11 cellular contexts compared by ENCODE assay signal in the genomic region with DNA sequence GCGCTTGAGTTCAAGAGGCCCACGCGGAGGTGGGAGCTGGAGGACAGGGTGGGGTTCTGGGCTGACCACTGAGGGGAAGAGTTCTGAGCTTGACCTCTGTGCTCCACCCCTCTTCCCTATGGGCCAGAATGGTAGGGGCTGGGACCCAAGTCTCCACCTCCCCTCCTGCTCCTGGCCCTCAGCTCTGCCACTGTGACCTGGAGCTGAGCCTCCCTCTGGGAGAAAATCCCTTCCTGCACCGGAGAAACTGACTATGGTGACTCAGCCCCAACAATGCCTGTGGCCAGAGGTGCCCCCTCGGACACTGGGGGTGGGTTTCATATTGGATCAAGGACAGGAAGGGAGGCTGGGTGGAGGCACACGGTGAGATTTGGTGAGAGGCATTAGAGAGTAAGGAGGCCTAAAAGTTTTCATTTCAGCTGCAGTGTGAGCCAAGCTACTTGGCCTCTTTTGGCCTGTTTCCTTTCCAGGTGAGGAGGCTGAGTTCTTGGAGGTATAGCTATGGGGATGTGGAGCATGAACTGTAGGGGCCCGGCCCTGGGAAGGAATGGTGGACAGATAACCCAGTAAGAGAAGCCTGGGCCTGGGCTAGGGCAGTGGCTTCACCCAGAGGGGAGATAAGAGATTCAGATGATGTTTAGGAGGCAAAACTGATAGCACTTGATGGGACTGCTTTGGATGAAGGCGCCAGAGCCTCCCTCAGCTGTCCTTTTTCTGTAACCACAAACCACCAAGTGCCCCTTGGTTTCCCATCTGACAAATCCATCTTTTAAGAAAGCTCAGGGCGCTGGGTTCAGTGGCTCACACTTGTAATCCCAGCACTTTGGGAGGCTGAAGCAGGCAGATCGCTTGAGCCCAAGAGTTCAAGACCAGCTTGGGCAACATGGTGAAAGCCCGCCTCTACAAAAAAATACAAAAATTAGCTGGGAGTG. TPM values are rescaled to one million over a fixed set of nuclear protein-coding genes. Genes with fewer than 3 reads are reported as not detected.
A peak's percentile ranks its signal among the peaks of the same experiment; 100 is the strongest.
DNase-seq lines count a peak whose midpoint lies in the region; ATAC-seq and TF ChIP-seq lines count a peak whose summit lies in the region.
"Had no signal": no experiment of that assay in that cellular context is flagged by ENCODE, and none has a peak within 500 bp of the region (broad histone marks: within the 10 kb centered on the region; RNA-seq: fewer than 3 reads in every experiment).

No MANE protein-coding gene starts in this region.

- no peaks in the 10 kb centered on the region for H3K9me3 ChIP-seq in upper lobe of right lung

- no peaks in the 10 kb centered on the region for H3K27me3 ChIP-seq in upper lobe of right lung

- no peaks in the 10 kb centered on the region for H3K27me3 Mint-ChIP-seq in activated T-cell treated with anti-CD3 and anti-CD28 coated beads, Interleukin-2, amount 50 U/mL, for 72 hours (ENCODE audit: low read depth)
- no peaks in the 10 kb centered on the region for H3K27me3 Mint-ChIP-seq in activated T-helper 2 cell treated with anti-CD3 and anti-CD28 coated beads, Interferon-gamma antibody, Interleukin-2, Interleukin-4, amounts not matched to agents 10 μg/mL and 5 μg/mL and 100 μg/mL, durations not matched to agents 14 hours and 24 hours and 36 hours (ENCODE audit: low read depth)

- H3K27ac ChIP-seq in upper lobe of right lung = no peak overlapping the region

- no peak overlapping the region for H3K4me3 ChIP-seq in upper lobe of right lung

- H3K36me3 Mint-ChIP-seq in activated T-cell treated with anti-CD3 and anti-CD28 coated beads, Interleukin-2, amount 50 U/mL, for 72 hours (ENCODE audit: insufficient read depth in 2 of 2) = peaks cover 0 to 5% of the 10 kb centered on the region in 2 donors
- peaks cover 34% of the 10 kb centered on the region for H3K36me3 Mint-ChIP-seq in activated T-helper 2 cell treated with anti-CD3 and anti-CD28 coated beads, Interferon-gamma antibody, Interleukin-2, Interleukin-4, amounts not matched to agents 10 μg/mL and 5 μg/mL and 100 μg/mL, durations not matched to agents 14 hours and 24 hours and 36 hours (ENCODE audit: low read depth)

- intact Hi-C loops in activated T-helper 2 cell treated with anti-CD3 and anti-CD28 coated beads, Interferon-gamma antibody, Interleukin-2, Interleukin-4, amounts not matched to agents 10 μg/mL and 5 μg/mL and 100 μg/mL, durations not matched to agents 14 hours and 24 hours and 36 hours (cut with micrococcal nuclease) = loop anchor here (10.0 kb wide), 1 partner anchor 265 kb away; no protein-coding TSS in a partner anchor
- intact Hi-C loops in left ventricle myocardium superior (cut with micrococcal nuclease) (loop anchor here (10.0 kb wide), 1 partner anchor 265 kb away; no protein-coding TSS in a partner anchor), upper lobe of right lung (cut with DNase I) (no loop called here)

- no peak for TF ChIP-seq CTCF in upper lobe of right lung (IDR thresholded peaks at IDR 0.05)

- peak overlapping the region; percentile 0 for H3K27ac Mint-ChIP-seq in activated T-cell treated with anti-CD3 and anti-CD28 coated beads, Interleukin-2, amount 50 U/mL, for 72 hours
- H3K27ac Mint-ChIP-seq in activated T-helper 2 cell treated with anti-CD3 and anti-CD28 coated beads, Interferon-gamma antibody, Interleukin-2, Interleukin-4, amounts not matched to agents 10 μg/mL and 5 μg/mL and 100 μg/mL, durations not matched to agents 14 hours and 24 hours and 36 hours = peak overlapping the region; percentile 49
- H3K27ac Mint-ChIP-seq: T-helper 1 cell treated with Interleukin-12 subunit alpha and Interleukin-12 subunit beta and Interleukin-4 antibody, amounts not matched to agents 30 μg/mL and 1 μg/mL, for 36 hours had no signal

- peaks cover 7% of the 10 kb centered on the region for H3K36me3 ChIP-seq in upper lobe of right lung

- H3K4me3 Mint-ChIP-seq in activated T-cell treated with anti-CD3 and anti-CD28 coated beads, Interleukin-2, amount 50 U/mL, for 72 hours = no peak overlapping the region
- H3K4me3 Mint-ChIP-seq in activated T-helper 2 cell treated with anti-CD3 and anti-CD28 coated beads, Interferon-gamma antibody, Interleukin-2, Interleukin-4, amounts not matched to agents 10 μg/mL and 5 μg/mL and 100 μg/mL, durations not matched to agents 14 hours and 24 hours and 36 hours (ENCODE audit: low read depth) = no peak overlapping the region
- H3K4me3 Mint-ChIP-seq: T-helper 1 cell treated with Interleukin-12 subunit alpha and Interleukin-12 subunit beta and Interleukin-4 antibody, amounts not matched to agents 30 μg/mL and 1 μg/mL, for 36 hours had no signal

- no peaks in the 10 kb centered on the region for H3K4me1 Mint-ChIP-seq in activated T-cell treated with anti-CD3 and anti-CD28 coated beads, Interleukin-2, amount 50 U/mL, for 72 hours (ENCODE audit: low read depth)
- H3K4me1 Mint-ChIP-seq in activated T-helper 2 cell treated with anti-CD3 and anti-CD28 coated beads, Interferon-gamma antibody, Interleukin-2, Interleukin-4, amounts not matched to agents 10 μg/mL and 5 μg/mL and 100 μg/mL, durations not matched to agents 14 hours and 24 hours and 36 hours (ENCODE audit: low read depth) = peaks cover 3% of the 10 kb centered on the region

- ATAC-seq in activated T-cell treated with anti-CD3 and anti-CD28 coated beads, Interleukin-2, amount 50 U/mL, for 72 hours (replicated peaks in 1 of 2) = no peak
- peak; percentile 33 for ATAC-seq in left ventricle myocardium superior
- ATAC-seq in upper lobe of right lung = no peak
- ATAC-seq in left lobe of liver = no peak

- DNase-seq in activated T-cell treated with anti-CD3 and anti-CD28 coated beads, Interleukin-2, amount 50 U/mL, for 72 hours = no peak
- DNase-seq in activated T-cell treated with anti-CD3 and anti-CD28 coated beads for 4 hours (no peak), left ventricle myocardium superior (no peak), upper lobe of right lung (peak; percentile 48), NCI-H1694 (lab: John Stamatoyannopoulos, UW) (no peak), left lobe of liver (ENCODE audit: low spot score) (no peak), GM03348 (ENCODE audit: low spot score) (no peak)
- DNase-seq in activated T-helper 2 cell treated with anti-CD3 and anti-CD28 coated beads, Interferon-gamma antibody, Interleukin-2, Interleukin-4, amounts not matched to agents 10 μg/mL and 5 μg/mL and 100 μg/mL, durations not matched to agents 14 hours and 24 hours and 36 hours (ENCODE audit: low spot score) = no peak
- DNase-seq: NCI-H187; stimulated activated CD4-positive, alpha-beta T cell treated with anti-CD3 and anti-CD28 coated beads, Interleukin-4, amount 100 ng/mL, for 1 hour had no signal

- no peaks in the 10 kb centered on the region for H3K4me1 ChIP-seq in upper lobe of right lung

- no peaks in the 10 kb centered on the region for H3K9me3 Mint-ChIP-seq in activated T-cell treated with anti-CD3 and anti-CD28 coated beads, Interleukin-2, amount 50 U/mL, for 72 hours
- H3K9me3 Mint-ChIP-seq in activated T-helper 2 cell treated with anti-CD3 and anti-CD28 coated beads, Interferon-gamma antibody, Interleukin-2, Interleukin-4, amounts not matched to agents 10 μg/mL and 5 μg/mL and 100 μg/mL, durations not matched to agents 14 hours and 24 hours and 36 hours = no peaks in the 10 kb centered on the region
- H3K9me3 Mint-ChIP-seq: T-helper 1 cell treated with Interleukin-12 subunit alpha and Interleukin-12 subunit beta and Interleukin-4 antibody, amounts not matched to agents 30 μg/mL and 1 μg/mL, for 36 hours had no signal

RNA-seq across cellular contexts. Expression of a gene that starts 23.2 kb away (rescaled TPM):
- total RNA-seq in activated T-cell treated with anti-CD3 and anti-CD28 coated beads, Interleukin-2, amount 50 U/mL, for 72 hours = 10 to 100 TPM; 17.3 to 19.6 TPM
- total RNA-seq in activated T-helper 2 cell treated with anti-CD3 and anti-CD28 coated beads, Interferon-gamma antibody, Interleukin-2, Interleukin-4, amounts not matched to agents 10 μg/mL and 5 μg/mL and 100 μg/mL, durations not matched to agents 14 hours and 24 hours and 36 hours = 33.5 and 34.5 TPM in 2 replicates
- 1.8 TPM for total RNA-seq in left ventricle myocardium superior
- 11.7 TPM for total RNA-seq in upper lobe of right lung
- 1.4 TPM for total RNA-seq in left lobe of liver
